Comparison of ENCODE assay signal across 21 cellular contexts in genomic region chr3:16950845-16951244, GRCh38.
"Had no signal": no experiment of that assay in that cellular context is flagged by ENCODE, and none has a peak within 500 bp of the region (broad histone marks: within the 10 kb centered on the region; RNA-seq: fewer than 3 reads in every experiment).

No MANE protein-coding gene starts in this region.

- H3K27ac Mint-ChIP-seq: activated naive CD4-positive, alpha-beta T cell treated with anti-CD3 and anti-CD28 coated beads for 36 hours; activated T-cell treated with anti-CD3 and anti-CD28 coated beads, Interleukin-2, amount 50 U/mL, for 24 hours; neural progenitor cell had no signal

- H3K27ac ChIP-seq: ascending aorta, brain microvascular endothelial cell, coronary artery, esophagus muscularis mucosa, neural progenitor cell, sigmoid colon had no signal

- H3K27me3 ChIP-seq: ascending aorta, brain microvascular endothelial cell, esophagus muscularis mucosa, neural progenitor cell, sigmoid colon had no signal

- H3K4me1 Mint-ChIP-seq: neural progenitor cell had no signal

- H3K36me3 Mint-ChIP-seq: neural progenitor cell had no signal

- H3K9me3 Mint-ChIP-seq: activated T-cell treated with anti-CD3 and anti-CD28 coated beads, Interleukin-2, amount 50 U/mL, for 24 hours; neural progenitor cell had no signal

- DNase-seq: activated CD4-positive, alpha-beta T cell treated with anti-CD3 and anti-CD28 coated beads for 1 hour; activated CD4-positive, alpha-beta T cell treated with anti-CD3 and anti-CD28 coated beads, Interleukin-2, amount 50 U/mL, for 1 hour; activated CD8-positive, alpha-beta memory T cell treated with anti-CD3 and anti-CD28 coated beads for 24 hours; activated CD8-positive, alpha-beta memory T cell treated with anti-CD3 and anti-CD28 coated beads, Interleukin-2, amount 50 U/mL, for 4 hours; activated naive CD4-positive, alpha-beta T cell treated with anti-CD3 and anti-CD28 coated beads for 36 hours; activated T-cell treated with anti-CD3 and anti-CD28 coated beads, Interleukin-2, amount 50 U/mL, for 24 hours; brain microvascular endothelial cell; caudate nucleus; glutamatergic neuron; hippocampal formation; left ventricle myocardium superior; sigmoid colon; stimulated activated CD4-positive, alpha-beta T cell treated with anti-CD3 and anti-CD28 coated beads, Interleukin-2, amount 100 ng/mL, for 48 hours; stimulated activated CD8-positive, alpha-beta memory T cell treated with anti-CD3 and anti-CD28 coated beads, Interleukin-4, amount 100 ng/mL, for 48 hours; stimulated activated naive CD4-positive, alpha-beta T cell treated with Interleukin-2 at 50 U/mL for 16 hours; T-helper 1 cell; T-helper 9 cell had no signal

- H3K9me3 ChIP-seq: ascending aorta, esophagus muscularis mucosa, sigmoid colon had no signal

- H3K4me3 Mint-ChIP-seq: activated naive CD4-positive, alpha-beta T cell treated with anti-CD3 and anti-CD28 coated beads for 36 hours; activated T-cell treated with anti-CD3 and anti-CD28 coated beads, Interleukin-2, amount 50 U/mL, for 24 hours; neural progenitor cell had no signal

- H3K36me3 ChIP-seq: ascending aorta, brain microvascular endothelial cell, esophagus muscularis mucosa, neural progenitor cell, sigmoid colon had no signal

- H3K27me3 Mint-ChIP-seq: activated T-cell treated with anti-CD3 and anti-CD28 coated beads, Interleukin-2, amount 50 U/mL, for 24 hours had no signal

- H3K4me3 ChIP-seq: ascending aorta, coronary artery, esophagus muscularis mucosa, neural progenitor cell, sigmoid colon had no signal

- ATAC-seq: left ventricle myocardium superior had no signal

- H3K4me1 ChIP-seq: ascending aorta, neural progenitor cell, sigmoid colon had no signal
